ENCODE assay signal across 1 cellular context in genomic region chr9:98040212-98040611, GRCh38.
TF ChIP-seq lines count a peak whose summit lies in the region.

No MANE protein-coding gene starts in this region.

TF ChIP-seq in K562, 482 proteins besides CTCF, POLR2A, EP300 and RAD21:
- no peak for TF ChIP-seq KLF1 (tag; IDR thresholded peaks at IDR 0.05)
- TF ChIP-seq ARID3B (CRISPR knock-in tag; IDR thresholded peaks at IDR 0.05; ENCODE audit: borderline replicate concordance): no peak
- TF ChIP-seq MECOM (CRISPR knock-in tag; IDR thresholded peaks at IDR 0.05): no peak
- no peak for TF ChIP-seq SREBF2 (CRISPR knock-in tag; IDR thresholded peaks at IDR 0.05)
- TF ChIP-seq SMC3 (conservative IDR thresholded peaks at IDR 0.05; ENCODE audit: insufficient read depth, low read depth, low read length): no peak
- TF ChIP-seq ATF2 (CRISPR knock-in tag; IDR thresholded peaks at IDR 0.05): no peak
- no peak for TF ChIP-seq ETV5 (CRISPR knock-in tag; IDR thresholded peaks at IDR 0.05; ENCODE audit: low read depth)
